Comparison of ENCODE assay signal across 8 cellular contexts in the genomic region with DNA sequence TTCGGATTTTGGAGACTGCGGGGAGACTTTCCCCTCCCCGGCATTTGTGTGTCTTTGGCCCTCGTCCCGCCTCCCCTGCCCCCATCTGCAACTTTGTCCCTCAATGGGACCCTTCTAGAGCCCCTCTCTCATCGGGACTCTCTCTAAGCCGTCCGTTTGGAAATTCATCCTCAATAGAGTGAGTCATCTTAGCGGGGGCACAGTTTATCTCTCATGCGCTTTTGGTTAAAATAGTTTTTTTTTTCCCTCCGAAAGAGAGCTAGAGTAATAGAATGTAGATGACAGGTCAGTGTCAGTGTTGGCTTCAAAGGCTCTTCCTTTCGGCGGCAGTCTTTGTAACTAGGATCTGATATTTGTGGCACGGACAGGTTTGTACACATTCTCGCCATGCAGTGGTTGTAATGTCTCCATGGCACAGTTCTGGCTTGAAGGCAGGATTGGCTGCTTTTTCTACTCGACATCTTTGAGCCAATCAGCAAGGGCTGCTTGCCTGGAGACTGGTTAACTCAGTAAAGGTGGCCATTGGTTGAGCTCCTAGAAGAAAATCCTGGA. TPM values are rescaled to one million over a fixed set of nuclear protein-coding genes. Genes with fewer than 3 reads are reported as not detected.
DNase-seq lines count a peak whose midpoint lies in the region; ATAC-seq and TF ChIP-seq lines count a peak whose summit lies in the region.

No MANE protein-coding gene starts in this region.

- H3K27me3 ChIP-seq in CD8-positive, alpha-beta T cell (ENCODE audit: insufficient read depth, low read length) = no peaks in the 10 kb centered on the region

- peak overlapping the region; percentile 90 for H3K27ac Mint-ChIP-seq in CD8-positive, alpha-beta T cell
- H3K27ac Mint-ChIP-seq in activated CD8-positive, alpha-beta T cell treated with anti-CD3 and anti-CD28 coated beads for 36 hours = peak overlapping the region; percentile 97

- H3K9me3 ChIP-seq in CD8-positive, alpha-beta T cell (ENCODE audit: low read length) = no peaks in the 10 kb centered on the region

- peak overlapping the region; percentile 70 for H3K27ac ChIP-seq in CD8-positive, alpha-beta T cell (ENCODE audit: low read depth, low read length)

- no peaks in the 10 kb centered on the region for H3K9me3 Mint-ChIP-seq in CD8-positive, alpha-beta T cell
- H3K9me3 Mint-ChIP-seq in activated CD8-positive, alpha-beta T cell treated with anti-CD3 and anti-CD28 coated beads for 36 hours = no peaks in the 10 kb centered on the region

- peaks cover 21% of the 10 kb centered on the region for H3K4me1 ChIP-seq in CD8-positive, alpha-beta T cell (ENCODE audit: insufficient read depth, low read length)

- peak overlapping the region; percentile 76 for H3K4me3 ChIP-seq in CD8-positive, alpha-beta T cell (ENCODE audit: low read depth, low read length)

- intact Hi-C loops in CD8-positive, alpha-beta T cell (cut with DNase I, micrococcal nuclease) = loop anchor here (2.0 to 5.0 kb wide), 14 partner anchors 65 to 841 kb away; a partner anchor contains a TSS
- intact Hi-C loops in activated CD8-positive, alpha-beta T cell treated with anti-CD3 and anti-CD28 coated beads for 36 hours (cut with micrococcal nuclease) = loop anchor here (5.0 kb wide), 3 partner anchors 140 to 250 kb away; a partner anchor contains a TSS

- CTCF ChIA-PET in CD8-positive, alpha-beta T cell (lab: Charles Lee) = interaction anchor here (0.7 to 7.6 kb wide), 4 partner anchors 251 to 268 kb away, joined by 3 to 59 read pairs (median 8); no protein-coding TSS in a partner anchor
- CTCF ChIA-PET in activated CD8-positive, alpha-beta T cell treated with anti-CD3 and anti-CD28 coated beads for 36 hours (lab: Charles Lee) = interaction anchor here (1.0 to 1.8 kb wide), 8 partner anchors 16 to 268 kb away, joined by 3 to 10 read pairs (median 4); no protein-coding TSS in a partner anchor

- TF ChIP-seq CTCF in CD8-positive, alpha-beta T cell (IDR thresholded peaks at IDR 0.05) = no peak
- no peak for TF ChIP-seq CTCF in activated CD8-positive, alpha-beta T cell treated with anti-CD3 and anti-CD28 coated beads for 36 hours (IDR thresholded peaks at IDR 0.05)

- H3K27me3 Mint-ChIP-seq in CD8-positive, alpha-beta T cell (ENCODE audit: low read depth) = no peaks in the 10 kb centered on the region
- peaks cover 6% of the 10 kb centered on the region for H3K27me3 Mint-ChIP-seq in activated CD8-positive, alpha-beta T cell treated with anti-CD3 and anti-CD28 coated beads for 36 hours

- POLR2A ChIA-PET in CD8-positive, alpha-beta T cell (lab: Charles Lee) = interaction anchor here (0.6 to 1.3 kb wide), 6 partner anchors 9 to 599 kb away, joined by 3 to 6 read pairs (median 4); a partner anchor contains a TSS
- POLR2A ChIA-PET in activated CD8-positive, alpha-beta T cell treated with anti-CD3 and anti-CD28 coated beads for 36 hours (lab: Charles Lee) = interaction anchor here (0.6 to 3.2 kb wide), 10 partner anchors 9 to 552 kb away, joined by 3 to 17 read pairs (median 4); no protein-coding TSS in a partner anchor

- no peaks in the 10 kb centered on the region for H3K36me3 ChIP-seq in CD8-positive, alpha-beta T cell (ENCODE audit: insufficient read depth, low read length)

- peaks cover 16% of the 10 kb centered on the region for H3K36me3 Mint-ChIP-seq in CD8-positive, alpha-beta T cell
- peaks cover 8% of the 10 kb centered on the region for H3K36me3 Mint-ChIP-seq in activated CD8-positive, alpha-beta T cell treated with anti-CD3 and anti-CD28 coated beads for 36 hours (ENCODE audit: low read depth)

- peak; percentile 78 for ATAC-seq in CD8-positive, alpha-beta T cell
- ATAC-seq in GM19452 (IDR thresholded peaks at IDR 0.05; ENCODE audit: unreplicated experiment) (peak; percentile 64), HG03575 (IDR thresholded peaks at IDR 0.05; ENCODE audit: extremely low read depth, insufficient number of reproducible peaks, low FRiP score, unreplicated experiment) (peak; percentile 81)
- ATAC-seq in activated CD8-positive, alpha-beta T cell treated with anti-CD3 and anti-CD28 coated beads for 36 hours = peak; percentile 78

- H3K4me3 Mint-ChIP-seq in CD8-positive, alpha-beta T cell = peak overlapping the region; percentile 87
- H3K4me3 Mint-ChIP-seq in activated CD8-positive, alpha-beta T cell treated with anti-CD3 and anti-CD28 coated beads for 36 hours = peak overlapping the region; percentile 96

- DNase-seq in CD8-positive, alpha-beta T cell = peak; percentile 26 to 74 (median 60)
- peak; percentile 91 for DNase-seq in NCI-H774 (lab: John Stamatoyannopoulos, UW)
- DNase-seq in activated CD8-positive, alpha-beta T cell treated with anti-CD3 and anti-CD28 coated beads for 36 hours = peak; percentile 87
- peak; percentile 58 for DNase-seq in effector CD4-positive, alpha-beta T cell
- peak; percentile 94 to 98 for DNase-seq in lung microvascular endothelial cell (ENCODE audit: low read depth in 2 of 2)
- peak; percentile 32 for DNase-seq in stimulated activated CD8-positive, alpha-beta memory T cell treated with anti-CD3 and anti-CD28 coated beads, Interleukin-12 subunit alpha, Interleukin-12 subunit beta, amount 100 ng/mL, for 24 hours (ENCODE audit: extremely low read depth)

- peaks cover 39% of the 10 kb centered on the region for H3K4me1 Mint-ChIP-seq in CD8-positive, alpha-beta T cell (ENCODE audit: low read depth)
- peaks cover 34% of the 10 kb centered on the region for H3K4me1 Mint-ChIP-seq in activated CD8-positive, alpha-beta T cell treated with anti-CD3 and anti-CD28 coated beads for 36 hours (ENCODE audit: low read depth)

RNA-seq across cellular contexts. Expression of a gene that starts 1.0 kb away (rescaled TPM):
- total RNA-seq in CD8-positive, alpha-beta T cell = 10 to 100 TPM; 19.5 to 20.4 TPM
- total RNA-seq in activated CD8-positive, alpha-beta T cell treated with anti-CD3 and anti-CD28 coated beads for 36 hours = 10 to 100 TPM; 17.4 to 17.5 TPM
- total RNA-seq in lung microvascular endothelial cell = 4.6 and 5.6 TPM in 2 replicates

Comparison
In these comparisons a context has a peak if more than half of its experiments do, and no peak if none do; other contexts are left out.
1. Peak in every context shown above with its lines: DNase-seq, ATAC-seq, H3K4me3 ChIP-seq and H3K27ac ChIP-seq.
2. DNase-seq: peak in every context shown above with its lines; median percentile 96 in lung microvascular endothelial cell; 91 in NCI-H774; 87 in activated CD8-positive, alpha-beta T cell treated with anti-CD3 and anti-CD28 coated beads for 36 hours; 60 in CD8-positive, alpha-beta T cell; 58 in effector CD4-positive, alpha-beta T cell; 32 in stimulated activated CD8-positive, alpha-beta memory T cell treated with anti-CD3 and anti-CD28 coated beads, Interleukin-12 subunit alpha, Interleukin-12 subunit beta, amount 100 ng/mL, for 24 hours.